In genomic region chr15:52529940-52530339, GRCh38 we compare ENCODE assay signal across 9 cellular contexts. TPM values are rescaled to one million over a fixed set of nuclear protein-coding genes. Genes with fewer than 3 reads are reported as not detected.
DNase-seq lines count a peak whose midpoint lies in the region; ATAC-seq, FAIRE-seq and TF ChIP-seq lines count a peak whose summit lies in the region.
"Had no signal": no experiment of that assay in that cellular context is flagged by ENCODE, and none has a peak within 500 bp of the region (broad histone marks: within the 10 kb centered on the region; RNA-seq: fewer than 3 reads in every experiment).

No MANE protein-coding gene starts in this region.

- no peak for TF ChIP-seq EP300 in suprapubic skin (IDR thresholded peaks at IDR 0.05)

- no peak for ATAC-seq in activated CD8-positive, alpha-beta memory T cell treated with anti-CD3 and anti-CD28 coated beads, Interleukin-2, amount 10 ng/mL, durations not matched to agents 7 days and 5 days
- no peak for ATAC-seq in activated naive CD8-positive, alpha-beta T cell treated with anti-CD3 and anti-CD28 coated beads, Interleukin-2, amount 50 U/mL, for 24 hours

- peaks cover 2% of the 10 kb centered on the region for H3K36me3 Mint-ChIP-seq in activated CD8-positive, alpha-beta memory T cell treated with anti-CD3 and anti-CD28 coated beads, Interleukin-2, amount 10 ng/mL, durations not matched to agents 7 days and 5 days
- H3K36me3 Mint-ChIP-seq in activated naive CD8-positive, alpha-beta T cell treated with anti-CD3 and anti-CD28 coated beads, Interleukin-2, amount 50 U/mL, for 24 hours (ENCODE audit: low read depth): no peaks in the 10 kb centered on the region

- CTCF ChIA-PET in activated CD8-positive, alpha-beta memory T cell treated with anti-CD3 and anti-CD28 coated beads, Interleukin-2, amount 10 ng/mL, durations not matched to agents 7 days and 5 days (lab: Charles Lee): interaction anchor here (1.0 to 1.3 kb wide), 2 partner anchors 8 to 29 kb away, joined by 4 read pairs; no protein-coding TSS in a partner anchor

- peak overlapping the region; percentile 62 for H3K4me3 Mint-ChIP-seq in activated CD8-positive, alpha-beta memory T cell treated with anti-CD3 and anti-CD28 coated beads, Interleukin-2, amount 10 ng/mL, durations not matched to agents 7 days and 5 days
- peak overlapping the region; percentile 74 for H3K4me3 Mint-ChIP-seq in activated naive CD8-positive, alpha-beta T cell treated with anti-CD3 and anti-CD28 coated beads, Interleukin-2, amount 50 U/mL, for 24 hours

- no peak for FAIRE-seq in keratinocyte (lab: Jason Lieb, UNC)
- FAIRE-seq: bronchial epithelial cell had no signal

- TF ChIP-seq CTCF in keratinocyte (optimal IDR thresholded peaks at IDR 0.05 in 1 of 3, IDR thresholded peaks at IDR 0.05 in 1 of 3, conservative IDR thresholded peaks at IDR 0.05 in 1 of 3; ENCODE audit: extremely low read depth in 1 of 3, insufficient read depth in 2 of 3, low read length in 3 of 3) (no peak), suprapubic skin (IDR thresholded peaks at IDR 0.05) (no peak)

- H4K20me1 ChIP-seq in keratinocyte (ENCODE audit: control insufficient read depth, extremely low read depth, insufficient read depth, low read length): no peaks in the 10 kb centered on the region

- no peaks in the 10 kb centered on the region for H3K27me3 Mint-ChIP-seq in activated CD8-positive, alpha-beta memory T cell treated with anti-CD3 and anti-CD28 coated beads, Interleukin-2, amount 10 ng/mL, durations not matched to agents 7 days and 5 days
- H3K27me3 Mint-ChIP-seq in activated naive CD8-positive, alpha-beta T cell treated with anti-CD3 and anti-CD28 coated beads, Interleukin-2, amount 50 U/mL, for 24 hours: peaks cover 6% of the 10 kb centered on the region

- peaks cover 23% of the 10 kb centered on the region for H3K4me1 ChIP-seq in keratinocyte (ENCODE audit: control insufficient read depth, extremely low read depth, insufficient read depth, low read length)
- peaks cover 19% of the 10 kb centered on the region for H3K4me1 ChIP-seq in suprapubic skin

- dilution Hi-C loops in keratinocyte (cut with MboI; ENCODE audit: extremely low pct_ligation_motif_present, low sequenced_read_pairs): no loop called here

- H3K4me2 ChIP-seq in keratinocyte (ENCODE audit: control insufficient read depth, extremely low read depth, insufficient read depth, low read depth, low read length): peak overlapping the region; percentile 91

- H3K79me2 ChIP-seq in keratinocyte (ENCODE audit: control insufficient read depth, insufficient read depth, low read length): peaks cover 32% of the 10 kb centered on the region

- H3K27ac Mint-ChIP-seq in activated CD8-positive, alpha-beta memory T cell treated with anti-CD3 and anti-CD28 coated beads, Interleukin-2, amount 10 ng/mL, durations not matched to agents 7 days and 5 days: peak overlapping the region; percentile 72
- peak overlapping the region; percentile 43 for H3K27ac Mint-ChIP-seq in activated naive CD8-positive, alpha-beta T cell treated with anti-CD3 and anti-CD28 coated beads, Interleukin-2, amount 50 U/mL, for 24 hours

- H3K36me3 ChIP-seq in keratinocyte (ENCODE audit: control insufficient read depth in 2 of 2, extremely low read depth in 1 of 2, insufficient read depth in 2 of 2, low read length in 2 of 2): no peaks in the 10 kb centered on the region
- H3K36me3 ChIP-seq in suprapubic skin: no peaks in the 10 kb centered on the region

- H3K9me3 Mint-ChIP-seq in activated CD8-positive, alpha-beta memory T cell treated with anti-CD3 and anti-CD28 coated beads, Interleukin-2, amount 10 ng/mL, durations not matched to agents 7 days and 5 days (ENCODE audit: low read depth): no peaks in the 10 kb centered on the region
- no peaks in the 10 kb centered on the region for H3K9me3 Mint-ChIP-seq in activated naive CD8-positive, alpha-beta T cell treated with anti-CD3 and anti-CD28 coated beads, Interleukin-2, amount 50 U/mL, for 24 hours

- peak overlapping the region in 1 of 3 experiments; percentile 83 for H3K4me3 ChIP-seq in keratinocyte (ENCODE audit: control insufficient read depth in 2 of 3, extremely low read depth in 1 of 3, insufficient read depth in 2 of 3, low read depth in 1 of 3, low read length in 3 of 3)
- H3K4me3 ChIP-seq in suprapubic skin: peak overlapping the region; percentile 92

- no peak for TF ChIP-seq POLR2A in suprapubic skin (IDR thresholded peaks at IDR 0.05)

- DNase-seq in activated CD8-positive, alpha-beta memory T cell treated with anti-CD3 and anti-CD28 coated beads, Interleukin-2, amount 10 ng/mL, durations not matched to agents 7 days and 5 days: no peak
- DNase-seq in activated CD8-positive, alpha-beta memory T cell treated with anti-CD3 and anti-CD28 coated beads, Interleukin-2, amount 50 U/mL, for 4 hours: no peak
- DNase-seq in activated naive CD8-positive, alpha-beta T cell treated with anti-CD3 and anti-CD28 coated beads, Interleukin-2, amount 50 U/mL, for 24 hours: no peak
- DNase-seq in keratinocyte (ENCODE audit: low read depth, low spot score): no peak
- no peak for DNase-seq in suprapubic skin (ENCODE audit: low spot score in 2 of 2)
- DNase-seq in SW 1271 (lab: John Stamatoyannopoulos, UW): no peak
- no peak for DNase-seq in GM19238 (ENCODE audit: insufficient read length, low spot score)
- DNase-seq in NCI-H1048 (lab: John Stamatoyannopoulos, UW): no peak

- 49% methylated on average over 11 of the region's 11 CpGs for WGBS in suprapubic skin

- no peaks in the 10 kb centered on the region for H3K9me3 ChIP-seq in keratinocyte (ENCODE audit: control insufficient read depth, low read depth, low read length)
- no peaks in the 10 kb centered on the region for H3K9me3 ChIP-seq in suprapubic skin

- no peaks in the 10 kb centered on the region for H3K27me3 ChIP-seq in keratinocyte (ENCODE audit: control insufficient read depth, extremely low read depth, insufficient read depth, low read length)
- no peaks in the 10 kb centered on the region for H3K27me3 ChIP-seq in suprapubic skin

- no peak overlapping the region for H3K27ac ChIP-seq in keratinocyte (ENCODE audit: control insufficient read depth, insufficient read depth, low read length)
- no peak overlapping the region for H3K27ac ChIP-seq in suprapubic skin

- peaks cover 34% of the 10 kb centered on the region for H3K4me1 Mint-ChIP-seq in activated CD8-positive, alpha-beta memory T cell treated with anti-CD3 and anti-CD28 coated beads, Interleukin-2, amount 10 ng/mL, durations not matched to agents 7 days and 5 days
- H3K4me1 Mint-ChIP-seq in activated naive CD8-positive, alpha-beta T cell treated with anti-CD3 and anti-CD28 coated beads, Interleukin-2, amount 50 U/mL, for 24 hours: peaks cover 28% of the 10 kb centered on the region

- H3K9me1 ChIP-seq in keratinocyte (ENCODE audit: control insufficient read depth, extremely low read depth, insufficient read depth, low read length): no peaks in the 10 kb centered on the region

- H2AFZ ChIP-seq in keratinocyte (ENCODE audit: control insufficient read depth, low read length): no peak overlapping the region

- H3K9ac ChIP-seq in keratinocyte (ENCODE audit: control insufficient read depth, extremely low read depth, insufficient read depth, low read length): no peak overlapping the region

RNA-seq across cellular contexts. Expression of gene MYO5A, which starts 1.3 kb away (rescaled TPM):
- 10 to 100 TPM; 30.3 to 43.2 TPM for total RNA-seq in activated CD8-positive, alpha-beta memory T cell treated with anti-CD3 and anti-CD28 coated beads, Interleukin-2, amount 10 ng/mL, durations not matched to agents 7 days and 5 days
- 51.9 to 56.9 TPM (median 53.8 TPM) in 3 replicates for polyA plus RNA-seq in keratinocyte
- polyA plus RNA-seq in keratinocyte (2011; ENCODE audit: low read depth): 40.2 TPM
- 48.9 and 65.1 TPM in 2 replicates for polyA plus RNA-seq in keratinocyte (2011; cell fraction: cytosol; rRNA removed)
- 60.1 and 67.9 TPM in 2 replicates for polyA plus RNA-seq in keratinocyte (2011; cell fraction: nucleus; rRNA removed)
- polyA plus RNA-seq in keratinocyte (2012; ENCODE audit: low replicate concordance): 13.1 and 37.9 TPM in 2 replicates
- polyA minus RNA-seq in keratinocyte: 80.6 to 158 TPM (median 119 TPM) in 3 replicates
- polyA minus RNA-seq in keratinocyte (2011; cell fraction: cytosol; rRNA and poly(A)+ RNA removed): 75.2 TPM
- 61.6 and 130 TPM in 2 replicates for polyA minus RNA-seq in keratinocyte (2011; cell fraction: nucleus; rRNA and poly(A)+ RNA removed)
- total RNA-seq in suprapubic skin: 10 to 100 TPM; 37.4 to 73.7 (median 47.0) TPM

RNA-seq across cellular contexts. Expression of gene ARPP19, which starts 38.9 kb away (rescaled TPM):
- total RNA-seq in activated CD8-positive, alpha-beta memory T cell treated with anti-CD3 and anti-CD28 coated beads, Interleukin-2, amount 10 ng/mL, durations not matched to agents 7 days and 5 days: 100 to 1,000 TPM; 167 to 174 TPM
- 85.5 to 128 TPM (median 88.0 TPM) in 3 replicates for polyA plus RNA-seq in keratinocyte
- polyA plus RNA-seq in keratinocyte (2011; ENCODE audit: low read depth): 75.8 TPM
- 60.6 and 107 TPM in 2 replicates for polyA plus RNA-seq in keratinocyte (2011; cell fraction: cytosol; rRNA removed)
- 38.6 and 53.1 TPM in 2 replicates for polyA plus RNA-seq in keratinocyte (2011; cell fraction: nucleus; rRNA removed)
- polyA plus RNA-seq in keratinocyte (2012; ENCODE audit: low replicate concordance): 59.8 and 73.1 TPM in 2 replicates
- 28.1 to 137 TPM (median 70.1 TPM) in 3 replicates for polyA minus RNA-seq in keratinocyte
- polyA minus RNA-seq in keratinocyte (2011; cell fraction: cytosol; rRNA and poly(A)+ RNA removed): 79.6 TPM
- polyA minus RNA-seq in keratinocyte (2011; cell fraction: nucleus; rRNA and poly(A)+ RNA removed): 29.1 and 55.6 TPM in 2 replicates
- 10 to 100 TPM; 69.5 to 96.5 (median 86.8) TPM for total RNA-seq in suprapubic skin
